ENCODE assay signal across 15 cellular contexts in genomic region chr12:123815968-123816367, GRCh38.
"Had no signal": no experiment of that assay in that cellular context is flagged by ENCODE, and none has a peak within 500 bp of the region (broad histone marks: within the 10 kb centered on the region; RNA-seq: fewer than 3 reads in every experiment).

No MANE protein-coding gene starts in this region.

- H3K4me3 ChIP-seq: body of pancreas, esophagus squamous epithelium had no signal

- DNase-seq: activated CD4-positive, alpha-beta T cell treated with anti-CD3 and anti-CD28 coated beads, Interleukin-2, amount 50 U/mL, for 48 hours; activated CD8-positive, alpha-beta memory T cell treated with anti-CD3 and anti-CD28 coated beads, Interleukin-2, amount 10 ng/mL, durations not matched to agents 7 days and 5 days; activated naive CD4-positive, alpha-beta T cell treated with anti-CD3 and anti-CD28 coated beads, Interleukin-2, amount 10 ng/mL, durations not matched to agents 7 days and 5 days; activated T-cell treated with anti-CD3 and anti-CD28 coated beads, Interleukin-2, amount 50 U/mL, for 1 hour; body of pancreas; cortex of kidney; effector CD8-positive, alpha-beta T cell; esophagus squamous epithelium; immature natural killer cell; nephron progenitor cell; trophoblast cell; WERI-Rb-1 had no signal

- ATAC-seq: activated CD8-positive, alpha-beta memory T cell treated with anti-CD3 and anti-CD28 coated beads, Interleukin-2, amount 10 ng/mL, durations not matched to agents 7 days and 5 days; body of pancreas; stimulated activated memory B cell treated with anti-CD40 and anti-IgM and Interleukin-4, amounts not matched to agents 10 μg/mL and 1 μg/mL and 100 μg/mL, for 72 hours had no signal

- H3K4me1 Mint-ChIP-seq: activated naive CD4-positive, alpha-beta T cell treated with anti-CD3 and anti-CD28 coated beads, Interleukin-2, amount 10 ng/mL, durations not matched to agents 7 days and 5 days; central memory CD8-positive, alpha-beta T cell; immature natural killer cell; nephron progenitor cell had no signal

- H3K27ac Mint-ChIP-seq: activated CD8-positive, alpha-beta memory T cell treated with anti-CD3 and anti-CD28 coated beads, Interleukin-2, amount 10 ng/mL, durations not matched to agents 7 days and 5 days; activated naive CD4-positive, alpha-beta T cell treated with anti-CD3 and anti-CD28 coated beads, Interleukin-2, amount 10 ng/mL, durations not matched to agents 7 days and 5 days; activated T-helper 2 cell treated with anti-CD3 and anti-CD28 coated beads, Interferon-gamma antibody, Interleukin-2, Interleukin-4, amounts not matched to agents 10 μg/mL and 5 μg/mL and 100 μg/mL, durations not matched to agents 14 hours and 24 hours and 36 hours; immature natural killer cell; nephron progenitor cell; stimulated activated memory B cell treated with anti-CD40 and anti-IgM and Interleukin-4, amounts not matched to agents 10 μg/mL and 1 μg/mL and 100 μg/mL, for 72 hours had no signal

- H3K36me3 ChIP-seq: esophagus squamous epithelium, WERI-Rb-1 had no signal

- H3K4me3 Mint-ChIP-seq: activated CD8-positive, alpha-beta memory T cell treated with anti-CD3 and anti-CD28 coated beads, Interleukin-2, amount 10 ng/mL, durations not matched to agents 7 days and 5 days; activated naive CD4-positive, alpha-beta T cell treated with anti-CD3 and anti-CD28 coated beads, Interleukin-2, amount 10 ng/mL, durations not matched to agents 7 days and 5 days; central memory CD8-positive, alpha-beta T cell; immature natural killer cell; nephron progenitor cell; stimulated activated memory B cell treated with anti-CD40 and anti-IgM and Interleukin-4, amounts not matched to agents 10 μg/mL and 1 μg/mL and 100 μg/mL, for 72 hours had no signal

- H3K36me3 Mint-ChIP-seq: activated naive CD4-positive, alpha-beta T cell treated with anti-CD3 and anti-CD28 coated beads, Interleukin-2, amount 10 ng/mL, durations not matched to agents 7 days and 5 days had no signal

- H3K9me3 ChIP-seq: body of pancreas had no signal

- H3K27ac ChIP-seq: body of pancreas, esophagus squamous epithelium, WERI-Rb-1 had no signal

- H3K4me1 ChIP-seq: body of pancreas, esophagus squamous epithelium had no signal

- H3K27me3 ChIP-seq: body of pancreas, esophagus squamous epithelium had no signal
